11 cellular contexts compared by ENCODE assay signal in the genomic region with DNA sequence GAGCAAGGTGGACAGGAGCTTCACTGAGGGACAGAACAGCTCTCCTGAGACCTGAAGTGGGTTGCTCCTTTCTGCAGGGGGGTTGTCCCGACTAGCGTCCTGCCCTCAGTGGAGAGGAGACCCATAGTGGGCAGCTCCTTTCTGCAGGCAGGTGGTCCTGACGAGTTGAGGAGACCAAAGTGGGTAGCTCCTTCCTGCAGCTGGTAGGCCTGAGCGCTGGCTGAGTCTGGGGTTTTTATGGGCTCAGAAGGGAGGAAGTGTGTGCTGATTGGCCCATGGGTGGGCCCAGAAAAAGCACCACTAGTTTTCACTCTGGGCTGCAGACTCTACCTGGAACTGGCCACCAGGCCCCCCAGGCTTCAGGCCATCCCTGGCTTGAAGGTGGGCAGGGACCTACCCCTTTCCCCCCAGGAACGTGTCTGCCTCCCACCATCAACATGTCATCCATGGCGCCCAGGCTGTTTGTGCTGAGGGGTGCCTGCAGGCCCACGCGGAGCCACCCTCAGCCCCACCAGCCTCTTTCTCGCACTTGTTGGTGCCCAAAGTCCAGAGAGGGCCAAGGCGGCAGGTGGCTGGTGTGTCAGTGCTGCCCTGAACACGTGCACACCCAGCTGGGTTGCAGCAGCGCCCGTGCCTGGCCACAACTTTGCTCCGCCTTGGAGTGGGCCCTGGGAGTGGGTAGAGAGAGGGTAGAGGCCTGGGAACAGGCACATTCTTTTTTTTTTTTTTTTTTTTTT. TPM values are rescaled to one million over a fixed set of nuclear protein-coding genes. Genes with fewer than 3 reads are reported as not detected.
DNase-seq lines count a peak whose midpoint lies in the region; ATAC-seq, FAIRE-seq and TF ChIP-seq lines count a peak whose summit lies in the region.
"Had no signal": no experiment of that assay in that cellular context is flagged by ENCODE, and none has a peak within 500 bp of the region (broad histone marks: within the 10 kb centered on the region; RNA-seq: fewer than 3 reads in every experiment).

No MANE protein-coding gene starts in this region.

- no peak for ATAC-seq in GM21825 (IDR thresholded peaks at IDR 0.05; ENCODE audit: unreplicated experiment)
- ATAC-seq in left colon, result no peak

- peak overlapping the region; percentile 92 for H3K27ac Mint-ChIP-seq in T-helper 2 cell treated with Interferon-gamma antibody and Interleukin-4, amounts not matched to agents 5 μg/mL and 100 μg/mL, for 36 hours
- H3K27ac Mint-ChIP-seq in IgD-negative memory B cell, result peak overlapping the region in 1 of 3 donors; percentile 92
- no peak overlapping the region for H3K27ac Mint-ChIP-seq in astrocyte (ENCODE audit: unreplicated experiment)
- H3K27ac Mint-ChIP-seq in neural crest cell (ENCODE audit: unreplicated experiment), result peak overlapping the region; percentile 40

- H3K27me3 ChIP-seq in astrocyte (ENCODE audit: insufficient read depth, low read length), result no peaks in the 10 kb centered on the region
- H3K27me3 ChIP-seq in esophagus muscularis mucosa, result no peaks in the 10 kb centered on the region
- H3K27me3 ChIP-seq: transverse colon had no signal

- peaks cover 27% of the 10 kb centered on the region for H3K36me3 Mint-ChIP-seq in T-helper 2 cell treated with Interferon-gamma antibody and Interleukin-4, amounts not matched to agents 5 μg/mL and 100 μg/mL, for 36 hours (ENCODE audit: low read depth)
- H3K36me3 Mint-ChIP-seq in IgD-negative memory B cell (no peaks in the 10 kb centered on the region), astrocyte (ENCODE audit: low read depth, unreplicated experiment) (no peaks in the 10 kb centered on the region), neural crest cell (ENCODE audit: low read depth) (peaks cover 10% of the 10 kb centered on the region)

- TF ChIP-seq POLR2A in esophagus muscularis mucosa (IDR thresholded peaks at IDR 0.05; ENCODE audit: low read depth), result no peak

- H3K9me3 Mint-ChIP-seq in T-helper 2 cell treated with Interferon-gamma antibody and Interleukin-4, amounts not matched to agents 5 μg/mL and 100 μg/mL, for 36 hours, result no peaks in the 10 kb centered on the region
- H3K9me3 Mint-ChIP-seq in IgD-negative memory B cell (no peaks in the 10 kb centered on the region), astrocyte (ENCODE audit: unreplicated experiment) (no peaks in the 10 kb centered on the region), neural crest cell (no peaks in the 10 kb centered on the region)

- no peak for TF ChIP-seq EP300 in esophagus muscularis mucosa (IDR thresholded peaks at IDR 0.05)

- H4K20me1 ChIP-seq in astrocyte (ENCODE audit: insufficient read depth, low read length), result peaks cover 21% of the 10 kb centered on the region

- H3K36me3 ChIP-seq in astrocyte (ENCODE audit: insufficient read depth, low read length) (no peaks in the 10 kb centered on the region), esophagus muscularis mucosa (peaks cover 0 to 5% (median 0%) of the 10 kb centered on the region in 4 donors)
- H3K36me3 ChIP-seq: transverse colon had no signal

- H3K9me3 ChIP-seq in astrocyte (ENCODE audit: insufficient read depth, low read depth, low read length), result no peaks in the 10 kb centered on the region
- H3K9me3 ChIP-seq in esophagus muscularis mucosa, result no peaks in the 10 kb centered on the region
- H3K9me3 ChIP-seq: transverse colon had no signal

- WGBS in esophagus muscularis mucosa, result 98% methylated on average over 13 of the region's 14 CpGs

- H3K27ac ChIP-seq in astrocyte (ENCODE audit: low read depth, low read length) (no peak overlapping the region), esophagus muscularis mucosa (replicated peaks in 1 of 4) (no peak overlapping the region)

- no peak for FAIRE-seq in astrocyte (lab: Jason Lieb, UNC)

- peaks cover 26% of the 10 kb centered on the region for H3K4me1 ChIP-seq in astrocyte (ENCODE audit: insufficient read depth, low read length)
- H3K4me1 ChIP-seq in esophagus muscularis mucosa, result peaks cover 26 to 31% (median 28%) of the 10 kb centered on the region in 4 donors

- no peak for DNase-seq in T-helper 2 cell treated with Interferon-gamma antibody and Interleukin-4, amounts not matched to agents 5 μg/mL and 100 μg/mL, for 36 hours (ENCODE audit: low spot score)
- DNase-seq in T-helper 2 cell (no peak), astrocyte (ENCODE audit: low read depth) (no peak), neural crest cell (ENCODE audit: low read depth, low spot score) (no peak), esophagus muscularis mucosa (ENCODE audit: extremely low spot score) (no peak), left colon (no peak)
- DNase-seq: activated gamma-delta T cell, MV-4-11, transverse colon had no signal

- no peak for TF ChIP-seq CTCF in astrocyte (IDR thresholded peaks at IDR 0.05; ENCODE audit: insufficient read depth, low read depth, low read length)
- TF ChIP-seq CTCF in neural crest cell (conservative IDR thresholded peaks at IDR 0.05), result no peak
- TF ChIP-seq CTCF in esophagus muscularis mucosa (IDR thresholded peaks at IDR 0.05), result no peak

- peaks cover 24% of the 10 kb centered on the region for H3K4me1 Mint-ChIP-seq in T-helper 2 cell treated with Interferon-gamma antibody and Interleukin-4, amounts not matched to agents 5 μg/mL and 100 μg/mL, for 36 hours (ENCODE audit: low read depth)
- H3K4me1 Mint-ChIP-seq in IgD-negative memory B cell (peaks cover 20 to 32% (median 29%) of the 10 kb centered on the region in 3 donors), astrocyte (ENCODE audit: low read depth, unreplicated experiment) (peaks cover 9% of the 10 kb centered on the region), neural crest cell (peaks cover 36% of the 10 kb centered on the region)

- peak overlapping the region; percentile 88 for H3K4me3 Mint-ChIP-seq in T-helper 2 cell treated with Interferon-gamma antibody and Interleukin-4, amounts not matched to agents 5 μg/mL and 100 μg/mL, for 36 hours
- H3K4me3 Mint-ChIP-seq in IgD-negative memory B cell (peak overlapping the region in 3 of 4 donors; percentile 23 to 96 (median 93)), astrocyte (ENCODE audit: unreplicated experiment) (peak overlapping the region; percentile 88), neural crest cell (peak overlapping the region; percentile 95)

- peaks cover 31% of the 10 kb centered on the region for H3K79me2 ChIP-seq in astrocyte (ENCODE audit: insufficient read depth, low read length)

- intact Hi-C loops in esophagus muscularis mucosa (cut with DNase I) (no loop called here), left colon (cut with DNase I, micrococcal nuclease) (loop anchor here in 1 of 2 donors (10.0 kb wide), 1 partner anchor 101 kb away; no protein-coding TSS in a partner anchor)

- H3K4me3 ChIP-seq in astrocyte (ENCODE audit: insufficient read depth, low read depth, low read length), result no peak overlapping the region
- no peak overlapping the region for H3K4me3 ChIP-seq in esophagus muscularis mucosa

- no peak overlapping the region for H2AFZ ChIP-seq in astrocyte (ENCODE audit: low read depth, low read length)

- peaks cover 2% of the 10 kb centered on the region for H3K27me3 Mint-ChIP-seq in T-helper 2 cell treated with Interferon-gamma antibody and Interleukin-4, amounts not matched to agents 5 μg/mL and 100 μg/mL, for 36 hours (ENCODE audit: low read depth)
- no peaks in the 10 kb centered on the region for H3K27me3 Mint-ChIP-seq in IgD-negative memory B cell
- H3K27me3 Mint-ChIP-seq in astrocyte (ENCODE audit: low read depth, unreplicated experiment), result no peaks in the 10 kb centered on the region
- H3K27me3 Mint-ChIP-seq in neural crest cell (ENCODE audit: low read depth), result no peaks in the 10 kb centered on the region

- H3K4me2 ChIP-seq in astrocyte (ENCODE audit: low read length), result no peak overlapping the region

- no peak overlapping the region for H3K9ac ChIP-seq in astrocyte (ENCODE audit: low read length)

RNA-seq across cellular contexts. Expression of a gene that starts 1.6 kb away (rescaled TPM):
- polyA plus RNA-seq in IgD-negative memory B cell, result 83.3 TPM
- total RNA-seq in astrocyte, result 35.2 and 39.9 TPM in 2 replicates
- total RNA-seq in neural crest cell, result 207 and 221 TPM in 2 replicates
- total RNA-seq in esophagus muscularis mucosa, result 100 to 1,000 TPM; 134 to 189 (median 142) TPM
- 10 to 100 TPM; 73.7 to 75.7 TPM for total RNA-seq in left colon
